ENCODE assay signal across 20 cellular contexts in the genomic region with DNA sequence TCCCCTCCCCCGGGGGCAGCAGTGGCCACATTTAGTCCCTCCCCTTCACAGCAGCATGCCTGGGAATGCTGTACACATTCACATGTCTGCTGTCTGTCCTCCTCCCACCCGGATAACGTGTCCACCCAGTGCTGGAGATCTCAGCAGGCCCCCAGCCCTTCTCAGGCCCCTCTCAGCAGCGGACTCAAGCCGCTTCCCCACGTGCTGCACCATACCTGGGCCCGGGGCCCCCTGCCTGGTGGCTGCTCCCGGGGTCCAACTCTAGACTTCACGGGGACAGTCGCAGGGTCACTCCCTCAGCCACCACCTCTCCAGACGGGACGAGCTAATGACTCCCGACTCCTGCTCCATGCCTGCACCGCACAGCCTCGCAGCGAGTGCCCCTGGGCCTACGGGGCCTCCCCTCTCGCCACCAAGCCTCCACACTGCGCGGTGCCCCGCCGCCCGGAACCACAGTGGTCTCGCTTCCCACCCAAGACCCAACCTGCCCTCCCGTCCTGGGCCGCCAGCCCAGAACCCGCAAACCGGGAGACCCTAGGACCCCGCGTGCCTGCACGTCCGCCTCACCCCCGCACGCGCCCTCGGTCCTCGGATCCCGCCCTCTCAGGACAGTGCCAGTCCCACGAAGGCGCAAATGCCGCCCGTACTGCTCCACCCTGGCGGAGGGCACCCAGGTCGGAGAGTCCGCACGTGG. TPM values are rescaled to one million over a fixed set of nuclear protein-coding genes. Genes with fewer than 3 reads are reported as not detected.
A peak's percentile ranks its signal among the peaks of the same experiment; 100 is the strongest.
DNase-seq lines count a peak whose midpoint lies in the region; ATAC-seq and TF ChIP-seq lines count a peak whose summit lies in the region.
"Had no signal": no experiment of that assay in that cellular context is flagged by ENCODE, and none has a peak within 500 bp of the region (broad histone marks: within the 10 kb centered on the region; RNA-seq: fewer than 3 reads in every experiment).

No MANE protein-coding gene starts in this region.

- intact Hi-C loops in CD4-positive, alpha-beta T cell (cut with DNase I, micrococcal nuclease) = loop anchor here (2.0 kb wide), 2 partner anchors 30 to 78 kb away; a partner anchor contains a TSS
- intact Hi-C loops in Caco-2 (cut with micrococcal nuclease; ENCODE audit: unreplicated experiment) = no loop called here

- H3K4me3 ChIP-seq in Caco-2 (ENCODE audit: low read depth, low read length) = no peak overlapping the region

- peaks cover 17% of the 10 kb centered on the region for H3K4me1 Mint-ChIP-seq in CD4-positive, alpha-beta T cell (ENCODE audit: low read depth)
- no peaks in the 10 kb centered on the region for H3K4me1 Mint-ChIP-seq in Caco-2 (ENCODE audit: low read depth, unreplicated experiment)
- peaks cover 14% of the 10 kb centered on the region for H3K4me1 Mint-ChIP-seq in endothelial cell (ENCODE audit: unreplicated experiment)
- peaks cover 11% of the 10 kb centered on the region for H3K4me1 Mint-ChIP-seq in osteocyte (ENCODE audit: unreplicated experiment)

- H3K4me3 Mint-ChIP-seq in CD4-positive, alpha-beta T cell = peak overlapping the region; percentile 34
- H3K4me3 Mint-ChIP-seq in Caco-2 (ENCODE audit: unreplicated experiment) = peak overlapping the region; percentile 81
- H3K4me3 Mint-ChIP-seq in endothelial cell (ENCODE audit: unreplicated experiment) = peak overlapping the region; percentile 80
- no peak overlapping the region for H3K4me3 Mint-ChIP-seq in osteocyte (ENCODE audit: unreplicated experiment)

- H3K27ac Mint-ChIP-seq in CD4-positive, alpha-beta T cell = no peak overlapping the region
- H3K27ac Mint-ChIP-seq in Caco-2 (ENCODE audit: unreplicated experiment) (no peak overlapping the region), endothelial cell (ENCODE audit: unreplicated experiment) (no peak overlapping the region), osteocyte (ENCODE audit: unreplicated experiment) (no peak overlapping the region)
- H3K27ac Mint-ChIP-seq: activated T-cell treated with anti-CD3 and anti-CD28 coated beads, Interleukin-2, amount 50 U/mL, for 24 hours had no signal

- POLR2A ChIA-PET in CD4-positive, alpha-beta T cell (lab: Charles Lee) = no interaction called here
- POLR2A ChIA-PET in Caco-2 (lab: Charles Lee) = no interaction called here

- no peak overlapping the region for H3K27ac ChIP-seq in CD4-positive, alpha-beta T cell (ENCODE audit: low read depth, low read length)
- H3K27ac ChIP-seq: brain microvascular endothelial cell had no signal

- no peak for DNase-seq in CD4-positive, alpha-beta T cell
- DNase-seq in Caco-2 (no peak), endothelial cell (ENCODE audit: low spot score) (no peak), osteocyte (ENCODE audit: extremely low spot score, unreplicated experiment) (peak; percentile 85), Ammon's horn (ENCODE audit: low spot score) (no peak), superior temporal gyrus (ENCODE audit: extremely low spot score) (no peak), amygdala (lab: John Stamatoyannopoulos, UW) (no peak)
- DNase-seq: activated CD4-positive, alpha-beta T cell treated with anti-CD3 and anti-CD28 coated beads, Interleukin-2, amount 50 U/mL, for 4 hours; activated T-cell treated with anti-CD3 and anti-CD28 coated beads, Interleukin-2, amount 50 U/mL, for 24 hours; brain microvascular endothelial cell; COR-L47; GOT3; immature natural killer cell; lower lobe of right lung; NCI-H1417 treated with DMSO at 0.1 percent for 48 hours; NCI-H2171; NCI-H526; stimulated activated CD4-positive, alpha-beta T cell treated with anti-CD3 and anti-CD28 coated beads, Interleukin-12 subunit alpha, Interleukin-12 subunit beta, amount 100 ng/mL, for 4 hours; stimulated activated CD8-positive, alpha-beta memory T cell treated with anti-CD3 and anti-CD28 coated beads, Interleukin-4, amount 100 ng/mL, for 48 hours had no signal

- H3K36me3 ChIP-seq in Caco-2 (ENCODE audit: control insufficient read depth, insufficient read depth, low read length) = peaks cover 1% of the 10 kb centered on the region; the same call in 1 of the 2 replicates
- H3K36me3 ChIP-seq: lower lobe of right lung had no signal

- no peak for TF ChIP-seq CTCF in CD4-positive, alpha-beta T cell (IDR thresholded peaks at IDR 0.05)
- TF ChIP-seq CTCF in Caco-2 (IDR thresholded peaks at IDR 0.05; ENCODE audit: insufficient read depth in 1 of 2, low read depth in 1 of 2, low read length in 1 of 2, severe bottlenecking in 1 of 2, unreplicated experiment in 1 of 2) (no peak), endothelial cell (IDR thresholded peaks at IDR 0.05; ENCODE audit: unreplicated experiment) (no peak), osteocyte (IDR thresholded peaks at IDR 0.05) (no peak)

- ATAC-seq in CD4-positive, alpha-beta T cell (ENCODE audit: poor library complexity) = no peak

- BruUV-seq in Caco-2 (replicated peaks; lab: Mats Ljungman, UMichigan) = no TSS peak

- H3K27me3 Mint-ChIP-seq in CD4-positive, alpha-beta T cell = no peaks in the 10 kb centered on the region
- H3K27me3 Mint-ChIP-seq in Caco-2 (ENCODE audit: insufficient read depth, unreplicated experiment) = no peaks in the 10 kb centered on the region
- H3K27me3 Mint-ChIP-seq in endothelial cell (ENCODE audit: unreplicated experiment) = peaks cover 6% of the 10 kb centered on the region
- H3K27me3 Mint-ChIP-seq in osteocyte (ENCODE audit: unreplicated experiment) = peaks cover 6% of the 10 kb centered on the region
- H3K27me3 Mint-ChIP-seq: activated T-cell treated with anti-CD3 and anti-CD28 coated beads, Interleukin-2, amount 50 U/mL, for 24 hours; naive thymus-derived CD8-positive, alpha-beta T cell had no signal

- no peaks in the 10 kb centered on the region for H3K27me3 ChIP-seq in CD4-positive, alpha-beta T cell (ENCODE audit: control insufficient read depth, insufficient read depth, low read length)
- no peaks in the 10 kb centered on the region for H3K27me3 ChIP-seq in Caco-2 (replicated peaks; ENCODE audit: control insufficient read depth, insufficient read depth, low read length)
- H3K27me3 ChIP-seq: brain microvascular endothelial cell had no signal

- no peaks in the 10 kb centered on the region for H3K9me3 Mint-ChIP-seq in CD4-positive, alpha-beta T cell
- H3K9me3 Mint-ChIP-seq in Caco-2 (ENCODE audit: unreplicated experiment) = no peaks in the 10 kb centered on the region
- H3K9me3 Mint-ChIP-seq in endothelial cell (ENCODE audit: unreplicated experiment) = no peaks in the 10 kb centered on the region
- no peaks in the 10 kb centered on the region for H3K9me3 Mint-ChIP-seq in osteocyte (ENCODE audit: unreplicated experiment)
- H3K9me3 Mint-ChIP-seq: activated T-cell treated with anti-CD3 and anti-CD28 coated beads, Interleukin-2, amount 50 U/mL, for 24 hours; immature natural killer cell; naive thymus-derived CD8-positive, alpha-beta T cell had no signal

- H3K9me3 ChIP-seq in CD4-positive, alpha-beta T cell (ENCODE audit: control insufficient read depth, low read length) = no peaks in the 10 kb centered on the region
- no peaks in the 10 kb centered on the region for H3K9me3 ChIP-seq in Caco-2
- H3K9me3 ChIP-seq: lower lobe of right lung had no signal

- no peaks in the 10 kb centered on the region for H3K36me3 Mint-ChIP-seq in CD4-positive, alpha-beta T cell (ENCODE audit: low read depth)
- H3K36me3 Mint-ChIP-seq in Caco-2 (ENCODE audit: insufficient read depth, unreplicated experiment) (peaks cover 18% of the 10 kb centered on the region), endothelial cell (ENCODE audit: low read depth, unreplicated experiment) (peaks cover 7% of the 10 kb centered on the region), osteocyte (ENCODE audit: unreplicated experiment) (peaks cover 1% of the 10 kb centered on the region)
- H3K36me3 Mint-ChIP-seq: immature natural killer cell; naive thymus-derived CD8-positive, alpha-beta T cell had no signal

- CTCF ChIA-PET in CD4-positive, alpha-beta T cell (lab: Charles Lee) = no interaction called here
- CTCF ChIA-PET in Caco-2 (lab: Charles Lee) = no interaction called here

- H3K4me1 ChIP-seq in Caco-2 = no peaks in the 10 kb centered on the region

RNA-seq across cellular contexts. Expression of a gene that starts 1.3 kb away (rescaled TPM):
- total RNA-seq in CD4-positive, alpha-beta T cell = 10 to 100 TPM; 45.1 to 48.6 TPM
- total RNA-seq in Caco-2 (2022) (36.6 and 38.0 TPM in 2 replicates), endothelial cell (ENCODE audit: unreplicated experiment) (84.5 TPM), osteocyte (69.8 and 70.0 TPM in 2 replicates)

RNA-seq across cellular contexts. Expression of a gene that starts 15.4 kb away (rescaled TPM):
- under 1 TPM; 0.22 to 0.91 TPM for total RNA-seq in CD4-positive, alpha-beta T cell
- total RNA-seq in Caco-2 (2022) (0.20 TPM in 1 of 2 replicates, not detected in the other), endothelial cell (ENCODE audit: unreplicated experiment) (19.9 TPM), osteocyte (0.31 and 0.67 TPM in 2 replicates)

RNA-seq across cellular contexts. Expression of a gene that starts 30.0 kb away (rescaled TPM):
- 10 to 100 TPM; 25.3 to 29.2 TPM for total RNA-seq in CD4-positive, alpha-beta T cell
- total RNA-seq in Caco-2 (2022) (17.1 and 21.8 TPM in 2 replicates), endothelial cell (ENCODE audit: unreplicated experiment) (23.2 TPM), osteocyte (32.2 and 32.3 TPM in 2 replicates)

RNA-seq across cellular contexts. Expression of a gene that starts 30.3 kb away (rescaled TPM):
- total RNA-seq in CD4-positive, alpha-beta T cell = 100 to 1,000 TPM; 109 to 126 TPM
- total RNA-seq in Caco-2 (2022) (244 and 257 TPM in 2 replicates), endothelial cell (ENCODE audit: unreplicated experiment) (289 TPM), osteocyte (261 and 271 TPM in 2 replicates)

Comparison
In these comparisons a context has a peak if more than half of its experiments do, and no peak if none do; other contexts are left out.
1. RNA of a gene that starts 15.4 kb away (total RNA-seq): 19.9 TPM in endothelial cell (single experiment); 0.22 to 0.91 TPM in CD4-positive, alpha-beta T cell, 0.31 to 0.67 TPM in osteocyte and 0.20 TPM in Caco-2; every median in the first group is over 10 times any median in the second.